16 cellular contexts compared by ENCODE assay signal in genomic region chr11:117019871-117020270, GRCh38.
DNase-seq lines count a peak whose midpoint lies in the region; ATAC-seq, FAIRE-seq and TF ChIP-seq lines count a peak whose summit lies in the region.
"Had no signal": no experiment of that assay in that cellular context is flagged by ENCODE, and none has a peak within 500 bp of the region (broad histone marks: within the 10 kb centered on the region; RNA-seq: fewer than 3 reads in every experiment).

No MANE protein-coding gene starts in this region.

- H3K27me3 Mint-ChIP-seq in activated naive CD4-positive, alpha-beta T cell treated with anti-CD3 and anti-CD28 coated beads, Interleukin-2, amount 50 U/mL, for 24 hours, result no peaks in the 10 kb centered on the region
- H3K27me3 Mint-ChIP-seq in T-helper 17 cell, result no peaks in the 10 kb centered on the region
- H3K27me3 Mint-ChIP-seq in chondrocyte (ENCODE audit: low read depth), result no peaks in the 10 kb centered on the region

- H3K4me3 ChIP-seq in keratinocyte (ENCODE audit: control insufficient read depth in 2 of 3, extremely low read depth in 1 of 3, insufficient read depth in 2 of 3, low read depth in 1 of 3, low read length in 3 of 3), result no peak overlapping the region

- H2AFZ ChIP-seq in keratinocyte (ENCODE audit: control insufficient read depth, low read length), result no peak overlapping the region

- peaks cover 2% of the 10 kb centered on the region for H3K9me1 ChIP-seq in keratinocyte (ENCODE audit: control insufficient read depth, extremely low read depth, insufficient read depth, low read length)

- no peak for FAIRE-seq in keratinocyte (lab: Jason Lieb, UNC)

- H3K27me3 ChIP-seq in keratinocyte (ENCODE audit: control insufficient read depth, extremely low read depth, insufficient read depth, low read length), result no peaks in the 10 kb centered on the region
- H3K27me3 ChIP-seq: BE2C had no signal

- ATAC-seq in T-helper 17 cell, result peak; percentile 29
- ATAC-seq: HCT116 had no signal

- peak overlapping the region; percentile 47 for H3K27ac ChIP-seq in keratinocyte (ENCODE audit: control insufficient read depth, insufficient read depth, low read length)
- peak overlapping the region; percentile 90 for H3K27ac ChIP-seq in temporal lobe (ENCODE audit: low read depth, low read length)
- H3K27ac ChIP-seq: RWPE1 had no signal

- H3K36me3 Mint-ChIP-seq in activated naive CD4-positive, alpha-beta T cell treated with anti-CD3 and anti-CD28 coated beads, Interleukin-2, amount 50 U/mL, for 24 hours, result peaks cover 3% of the 10 kb centered on the region
- H3K36me3 Mint-ChIP-seq in T-helper 17 cell (ENCODE audit: low read depth) (peaks cover 3% of the 10 kb centered on the region), chondrocyte (ENCODE audit: low read depth) (no peaks in the 10 kb centered on the region)

- POLR2A ChIA-PET in GM10248 (lab: Yijun Ruan, JAX), result interaction anchor here (0.6 kb wide), 1 partner anchor 23 kb away, joined by 3 read pairs; no protein-coding TSS in a partner anchor

- H3K4me1 Mint-ChIP-seq in activated naive CD4-positive, alpha-beta T cell treated with anti-CD3 and anti-CD28 coated beads, Interleukin-2, amount 50 U/mL, for 24 hours, result peaks cover 63% of the 10 kb centered on the region
- H3K4me1 Mint-ChIP-seq in T-helper 17 cell (peaks cover 49% of the 10 kb centered on the region), chondrocyte (ENCODE audit: low read depth) (peaks cover 1% of the 10 kb centered on the region)

- no peak overlapping the region for H3K9ac ChIP-seq in keratinocyte (ENCODE audit: control insufficient read depth, extremely low read depth, insufficient read depth, low read length)

- CTCF ChIA-PET in GM10248 (lab: Yijun Ruan, JAX), result interaction anchor here (0.7 to 2.4 kb wide), 12 partner anchors 8 to 93 kb away, joined by 3 to 6 read pairs (median 4); no protein-coding TSS in a partner anchor

- H3K9me3 ChIP-seq in T-helper 17 cell (ENCODE audit: control insufficient read depth, low read length, poor library complexity, severe bottlenecking), result no peaks in the 10 kb centered on the region
- no peaks in the 10 kb centered on the region for H3K9me3 ChIP-seq in keratinocyte (ENCODE audit: control insufficient read depth, low read depth, low read length)
- H3K9me3 ChIP-seq: BE2C had no signal

- no peaks in the 10 kb centered on the region for H3K36me3 ChIP-seq in keratinocyte (ENCODE audit: control insufficient read depth in 2 of 2, extremely low read depth in 1 of 2, insufficient read depth in 2 of 2, low read length in 2 of 2)
- H3K36me3 ChIP-seq: BE2C had no signal

- peaks cover 10% of the 10 kb centered on the region for H3K4me1 ChIP-seq in keratinocyte (ENCODE audit: control insufficient read depth, extremely low read depth, insufficient read depth, low read length)

- dilution Hi-C loops in keratinocyte (cut with MboI; ENCODE audit: extremely low pct_ligation_motif_present, low sequenced_read_pairs), result no loop called here

- no peaks in the 10 kb centered on the region for H3K9me3 Mint-ChIP-seq in activated naive CD4-positive, alpha-beta T cell treated with anti-CD3 and anti-CD28 coated beads, Interleukin-2, amount 50 U/mL, for 24 hours
- H3K9me3 Mint-ChIP-seq in chondrocyte (ENCODE audit: low read depth), result no peaks in the 10 kb centered on the region

- peaks cover 58% of the 10 kb centered on the region for H3K79me2 ChIP-seq in keratinocyte (ENCODE audit: control insufficient read depth, insufficient read depth, low read length)

- H3K4me2 ChIP-seq in keratinocyte (ENCODE audit: control insufficient read depth, extremely low read depth, insufficient read depth, low read depth, low read length), result no peak overlapping the region

- peak overlapping the region; percentile 11 for H3K27ac Mint-ChIP-seq in activated naive CD4-positive, alpha-beta T cell treated with anti-CD3 and anti-CD28 coated beads, Interleukin-2, amount 50 U/mL, for 24 hours
- H3K27ac Mint-ChIP-seq in T-helper 17 cell (peak overlapping the region; percentile 72), chondrocyte (ENCODE audit: unreplicated experiment) (no peak overlapping the region)

- no peak for DNase-seq in activated naive CD4-positive, alpha-beta T cell treated with anti-CD3 and anti-CD28 coated beads, Interleukin-2, amount 50 U/mL, for 16 hours
- DNase-seq in T-helper 17 cell (no peak), keratinocyte (ENCODE audit: low read depth, low spot score) (no peak), chondrocyte (ENCODE audit: low spot score) (no peak), GM10248 (ENCODE audit: extremely low spot score) (no peak), MV-4-11 (lab: John Stamatoyannopoulos, UW) (no peak)
- DNase-seq: BE2C; DND-41; effector CD8-positive, alpha-beta T cell; NCI-H1417 treated with DMSO at 0.1 percent for 48 hours; stimulated activated CD4-positive, alpha-beta T cell treated with anti-CD3 and anti-CD28 coated beads, Interleukin-2, amount 100 ng/mL, for 48 hours; T-helper 9 cell had no signal

- no peak overlapping the region for H3K4me3 Mint-ChIP-seq in activated naive CD4-positive, alpha-beta T cell treated with anti-CD3 and anti-CD28 coated beads, Interleukin-2, amount 50 U/mL, for 24 hours
- H3K4me3 Mint-ChIP-seq in T-helper 17 cell (peak overlapping the region; percentile 67), chondrocyte (ENCODE audit: unreplicated experiment) (no peak overlapping the region)

- no peaks in the 10 kb centered on the region for H4K20me1 ChIP-seq in keratinocyte (ENCODE audit: control insufficient read depth, extremely low read depth, insufficient read depth, low read length)

- no peak for TF ChIP-seq CTCF in keratinocyte (optimal IDR thresholded peaks at IDR 0.05 in 1 of 3, IDR thresholded peaks at IDR 0.05 in 1 of 3, conservative IDR thresholded peaks at IDR 0.05 in 1 of 3; ENCODE audit: extremely low read depth in 1 of 3, insufficient read depth in 2 of 3, low read length in 3 of 3)
- no peak for TF ChIP-seq CTCF in chondrocyte (IDR thresholded peaks at IDR 0.05)
- TF ChIP-seq CTCF in GM10248 (IDR thresholded peaks at IDR 0.05; ENCODE audit: control extremely low read depth, extremely low read depth, low read depth, missing control alignments), result no peak
